In genomic region chr20:4451487-4451886, GRCh38 we compare ENCODE assay signal across 17 cellular contexts.
DNase-seq lines count a peak whose midpoint lies in the region; ATAC-seq and TF ChIP-seq lines count a peak whose summit lies in the region.
"Had no signal": no experiment of that assay in that cellular context is flagged by ENCODE, and none has a peak within 500 bp of the region (broad histone marks: within the 10 kb centered on the region; RNA-seq: fewer than 3 reads in every experiment).

No MANE protein-coding gene starts in this region.

- 20% methylated on average over 2 of the region's 2 CpGs for WGBS in mammary epithelial cell (ENCODE audit: low coverage, missing lambda C conversion rate)
- WGBS in aorta, 2 donors: 88 to 96% methylated on average over 2 of the region's 2 CpGs

- DNase-seq in MCF 10A (ENCODE audit: unreplicated experiment): peak; percentile 67
- no peak for DNase-seq in breast epithelium (ENCODE audit: low spot score in 2 of 2)
- peak; percentile 93 for DNase-seq in mammary epithelial cell
- DNase-seq in foreskin keratinocyte: peak; percentile 56 to 82
- DNase-seq in aorta: no peak
- no peak for DNase-seq in right atrium auricular region (ENCODE audit: low spot score)
- DNase-seq in NCI-H345 (lab: John Stamatoyannopoulos, UW): no peak
- DNase-seq: Caco-2, DMS53, NCI-H2171, NCI-H774, PC-9 had no signal

- H3K27ac Mint-ChIP-seq in MCF 10A (ENCODE audit: low read depth, unreplicated experiment): peak overlapping the region; percentile 90

- TF ChIP-seq CTCF in MCF 10A (IDR thresholded peaks at IDR 0.05; ENCODE audit: unreplicated experiment): no peak
- TF ChIP-seq CTCF in breast epithelium (IDR thresholded peaks at IDR 0.05): no peak
- no peak for TF ChIP-seq CTCF in mammary epithelial cell (conservative IDR thresholded peaks at IDR 0.05 in 1 of 2, IDR thresholded peaks at IDR 0.05 in 1 of 2; ENCODE audit: extremely low read depth in 1 of 2, insufficient read depth in 1 of 2, low read depth in 1 of 2, low read length in 2 of 2)
- no peak for TF ChIP-seq CTCF in foreskin keratinocyte (conservative IDR thresholded peaks at IDR 0.05)
- no peak for TF ChIP-seq CTCF in right atrium auricular region (IDR thresholded peaks at IDR 0.05)

- H3K4me1 ChIP-seq in breast epithelium (no peaks in the 10 kb centered on the region), mammary epithelial cell (ENCODE audit: insufficient read depth, low read length) (peaks cover 44% of the 10 kb centered on the region), foreskin keratinocyte (peaks cover 21% of the 10 kb centered on the region), aorta (ENCODE audit: control insufficient read depth in 1 of 2, insufficient read depth in 2 of 2, low read length in 2 of 2) (peaks cover 0 to 9% of the 10 kb centered on the region in 2 donors), right atrium auricular region (no peaks in the 10 kb centered on the region)

- peak overlapping the region; percentile 24 for H3K4me2 ChIP-seq in mammary epithelial cell (ENCODE audit: insufficient read depth, low read depth, low read length)
- H3K4me2 ChIP-seq: A549, PC-9 had no signal

- no peaks in the 10 kb centered on the region for H3K79me2 ChIP-seq in mammary epithelial cell (ENCODE audit: insufficient read depth, low read length)

- ATAC-seq in foreskin keratinocyte: peak; percentile 83
- ATAC-seq in aorta (ENCODE audit: low FRiP score): no peak
- no peak for ATAC-seq in HG03432 (IDR thresholded peaks at IDR 0.05; ENCODE audit: unreplicated experiment)
- ATAC-seq: A549, GM12878, Right ventricle myocardium inferior had no signal

- peaks cover 24% of the 10 kb centered on the region for H3K4me1 Mint-ChIP-seq in MCF 10A (ENCODE audit: insufficient read depth, unreplicated experiment)

- no peak overlapping the region for H3K4me3 ChIP-seq in breast epithelium
- no peak overlapping the region for H3K4me3 ChIP-seq in mammary epithelial cell (replicated peaks in 1 of 3; ENCODE audit: insufficient read depth in 1 of 3, low read depth in 2 of 3, low read length in 3 of 3)
- no peak overlapping the region for H3K4me3 ChIP-seq in aorta (ENCODE audit: low read length in 2 of 2)
- no peak overlapping the region for H3K4me3 ChIP-seq in right atrium auricular region
- H3K4me3 ChIP-seq: A549, GM12878, PC-9, SK-N-MC had no signal

- H2AFZ ChIP-seq in mammary epithelial cell (ENCODE audit: low read depth, low read length): peak overlapping the region; percentile 41
- H2AFZ ChIP-seq: PC-9 had no signal

- intact Hi-C loops in MCF 10A (cut with micrococcal nuclease): loop anchor here (10.0 kb wide), 1 partner anchor 113 kb away; no protein-coding TSS in a partner anchor
- intact Hi-C loops in breast epithelium (cut with DNase I; ENCODE audit: low total_unique reads): no loop called here
- intact Hi-C loops in mammary epithelial cell (cut with micrococcal nuclease): loop anchor here (2.0 to 5.0 kb wide), 3 partner anchors 111 to 191 kb away; no protein-coding TSS in a partner anchor
- intact Hi-C loops in aorta (cut with DNase I): no loop called here

- H3K9ac ChIP-seq in mammary epithelial cell (ENCODE audit: insufficient read depth, low read length): no peak overlapping the region

- POLR2A ChIA-PET in MCF 10A (lab: Yijun Ruan, JAX): interaction anchor here (0.6 kb wide), 1 partner anchor 802 kb away, joined by 3 read pairs; no protein-coding TSS in a partner anchor

- dilution Hi-C loops in mammary epithelial cell (cut with HindIII; ENCODE audit: low sequenced_read_pairs): no loop called here

- H3K36me3 Mint-ChIP-seq in MCF 10A (ENCODE audit: insufficient read depth, unreplicated experiment): no peaks in the 10 kb centered on the region

- BruUV-seq in MCF 10A (replicated peaks; lab: Mats Ljungman, UMichigan): no TSS peak
- no TSS peak for BruUV-seq in mammary epithelial cell (replicated peaks; lab: Mats Ljungman, UMichigan)

- no peak for TF ChIP-seq POLR2A in breast epithelium (IDR thresholded peaks at IDR 0.05)

- no peaks in the 10 kb centered on the region for H3K36me3 ChIP-seq in breast epithelium
- H3K36me3 ChIP-seq in mammary epithelial cell (ENCODE audit: insufficient read depth, low read length): no peaks in the 10 kb centered on the region
- no peaks in the 10 kb centered on the region for H3K36me3 ChIP-seq in aorta (ENCODE audit: control insufficient read depth in 1 of 2, insufficient read depth in 2 of 2, low read length in 1 of 2)
- no peaks in the 10 kb centered on the region for H3K36me3 ChIP-seq in right atrium auricular region

- H3K9me3 Mint-ChIP-seq in MCF 10A (ENCODE audit: unreplicated experiment): no peaks in the 10 kb centered on the region

- H3K9me3 ChIP-seq in breast epithelium: no peaks in the 10 kb centered on the region
- H3K9me3 ChIP-seq in mammary epithelial cell (replicated peaks; ENCODE audit: insufficient read depth, low read length): peaks cover 4% of the 10 kb centered on the region
- no peaks in the 10 kb centered on the region for H3K9me3 ChIP-seq in aorta (ENCODE audit: control insufficient read depth, low read length)
- no peaks in the 10 kb centered on the region for H3K9me3 ChIP-seq in right atrium auricular region
- H3K9me3 ChIP-seq: A549 had no signal

- H3K27me3 Mint-ChIP-seq in MCF 10A (ENCODE audit: insufficient read depth, unreplicated experiment): no peaks in the 10 kb centered on the region

- H3K27ac ChIP-seq in breast epithelium (no peak overlapping the region), mammary epithelial cell (ENCODE audit: insufficient read depth, low read depth, low read length) (peak overlapping the region; percentile 82), foreskin keratinocyte (peak overlapping the region; percentile 18), aorta (ENCODE audit: low read depth in 1 of 2, low read length in 2 of 2) (peak overlapping the region; percentile 51 to 61), right atrium auricular region (no peak overlapping the region)
- H3K27ac ChIP-seq: PC-9, SK-N-MC had no signal

- CTCF ChIA-PET in MCF 10A (lab: Yijun Ruan, JAX) (no interaction called here), mammary epithelial cell (lab: Charles Lee; ENCODE audit: low non-redundant PET) (no interaction called here)

- H4K20me1 ChIP-seq in mammary epithelial cell (ENCODE audit: insufficient read depth, low read length): no peaks in the 10 kb centered on the region

- H3K4me3 Mint-ChIP-seq in MCF 10A (ENCODE audit: unreplicated experiment): no peak overlapping the region

- in situ Hi-C loops in mammary epithelial cell (cut with MboI; ENCODE audit: low sequenced_read_pairs in 2 of 2): no loop called here

- H3K27me3 ChIP-seq in breast epithelium: no peaks in the 10 kb centered on the region
- no peaks in the 10 kb centered on the region for H3K27me3 ChIP-seq in mammary epithelial cell (ENCODE audit: insufficient read depth, low read length)
- H3K27me3 ChIP-seq in foreskin keratinocyte: no peaks in the 10 kb centered on the region
- no peaks in the 10 kb centered on the region for H3K27me3 ChIP-seq in aorta (ENCODE audit: control insufficient read depth in 1 of 2, insufficient read depth in 2 of 2, low read length in 1 of 2)
- H3K27me3 ChIP-seq in right atrium auricular region: no peaks in the 10 kb centered on the region

Comparison
In these comparisons a context has a peak if more than half of its experiments do, and no peak if none do; other contexts are left out.
1. DNase-seq: peak in MCF 10A (single experiment), mammary epithelial cell (single experiment) and foreskin keratinocyte (2 of 2); none in breast epithelium (0 of 2), aorta (0 of 2), right atrium auricular region (single experiment) and NCI-H345 (single experiment).
2. H3K27ac ChIP-seq: peak in mammary epithelial cell (single experiment), foreskin keratinocyte (single experiment) and aorta (2 of 2); none in breast epithelium (0 of 2) and right atrium auricular region (0 of 2).
3. intact Hi-C loops: an anchor here in MCF 10A (10.0 kb wide) and mammary epithelial cell (2.0 to 5.0 kb wide); none called in breast epithelium and aorta.